ENCODE assay signal across 9 cellular contexts in the genomic region with DNA sequence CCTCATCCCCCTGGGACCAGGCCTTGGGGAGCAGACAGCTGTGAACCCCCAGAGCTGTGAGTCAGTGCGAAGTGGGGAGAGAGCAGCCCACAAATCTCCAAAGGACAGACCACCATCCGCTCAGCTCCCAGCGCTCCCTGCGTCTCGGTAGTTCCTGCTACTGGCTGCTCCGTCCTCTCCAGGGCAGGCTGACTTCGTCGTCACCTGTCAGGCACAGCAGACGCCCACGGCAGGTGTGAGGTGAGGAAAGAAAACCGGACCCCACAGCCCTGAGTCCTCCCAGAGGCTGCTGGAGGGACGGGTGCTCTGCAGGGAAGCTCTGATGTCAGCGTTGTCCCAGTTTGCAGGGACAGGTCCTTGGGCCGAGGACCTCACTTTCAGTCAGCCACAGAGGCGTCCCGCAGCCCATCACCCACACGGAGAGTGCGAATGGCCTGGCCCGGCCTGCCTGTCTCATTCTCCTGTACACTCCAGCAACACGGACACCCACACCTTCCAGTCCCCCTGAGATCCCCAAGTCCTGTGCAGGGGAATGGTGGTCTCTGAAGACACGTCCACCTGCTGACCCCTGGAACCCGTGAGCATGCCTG.
DNase-seq lines count a peak whose midpoint lies in the region; ATAC-seq, FAIRE-seq and TF ChIP-seq lines count a peak whose summit lies in the region.
"Had no signal": no experiment of that assay in that cellular context is flagged by ENCODE, and none has a peak within 500 bp of the region (broad histone marks: within the 10 kb centered on the region; RNA-seq: fewer than 3 reads in every experiment).

No MANE protein-coding gene starts in this region.

- peaks cover 0 to 8% (median 0%) of the 10 kb centered on the region in 7 donors for H3K27me3 ChIP-seq in spleen (replicated peaks in 1 of 7)

- TF ChIP-seq CTCF in kidney (IDR thresholded peaks at IDR 0.05; ENCODE audit: borderline replicate concordance, extremely low read depth, insufficient read depth) = no peak
- TF ChIP-seq CTCF in spleen (IDR thresholded peaks at IDR 0.05 in 8 of 11, conservative IDR thresholded peaks at IDR 0.05 in 3 of 11) = no peak

- POLR2A ChIA-PET in activated CD4-positive, alpha-beta memory T cell treated with anti-CD3 and anti-CD28 coated beads for 36 hours (lab: Charles Lee) = no interaction called here

- no peaks in the 10 kb centered on the region for H3K27me3 Mint-ChIP-seq in activated CD4-positive, alpha-beta memory T cell treated with anti-CD3 and anti-CD28 coated beads for 36 hours

- H3K36me3 ChIP-seq in kidney (ENCODE audit: control insufficient read depth in 1 of 2, insufficient read depth in 2 of 2, low read length in 2 of 2) = no peaks in the 10 kb centered on the region
- H3K36me3 ChIP-seq in spleen = no peaks in the 10 kb centered on the region

- H3K4me3 ChIP-seq in kidney (ENCODE audit: low read length in 2 of 2) = peak overlapping the region in 1 of 2 donors; percentile 25
- H3K4me3 ChIP-seq in spleen = no peak overlapping the region

- FAIRE-seq in kidney (lab: Jason Lieb, UNC) = no peak

- DNase-seq in activated effector memory CD4-positive, alpha-beta T cell treated with anti-CD3 and anti-CD28 coated beads, Interleukin-2, amount 50 U/mL, for 16 hours = peak; percentile 33
- DNase-seq in activated effector memory CD4-positive, alpha-beta T cell treated with Interleukin-2 at 50 U/mL for 16 hours = no peak
- peak; percentile 9 for DNase-seq in activated CD4-positive, alpha-beta memory T cell treated with anti-CD3 and anti-CD28 coated beads for 36 hours
- DNase-seq in kidney (peak; percentile 55), spleen (peak; percentile 70), pons (ENCODE audit: low spot score) (no peak)
- DNase-seq in effector CD4-positive, alpha-beta T cell = no peak
- DNase-seq: activated CD8-positive, alpha-beta memory T cell treated with anti-CD3 and anti-CD28 coated beads, Interleukin-2, amount 50 U/mL, for 4 hours had no signal

- TF ChIP-seq POLR2A in spleen (IDR thresholded peaks at IDR 0.05) = no peak

- peaks cover 14% of the 10 kb centered on the region for H3K4me1 Mint-ChIP-seq in activated CD4-positive, alpha-beta memory T cell treated with anti-CD3 and anti-CD28 coated beads for 36 hours (ENCODE audit: low read depth)

- H3K4me1 ChIP-seq in kidney (ENCODE audit: control insufficient read depth in 1 of 2, insufficient read depth in 1 of 2, low read depth in 1 of 2, low read length in 2 of 2) (peaks cover 0 to 9% of the 10 kb centered on the region in 2 donors), spleen (peaks cover 7 to 13% (median 10%) of the 10 kb centered on the region in 6 donors)

- intact Hi-C loops in activated CD4-positive, alpha-beta memory T cell treated with anti-CD3 and anti-CD28 coated beads for 36 hours (cut with micrococcal nuclease) = loop anchor here (2.0 to 10.0 kb wide), 2 partner anchors 183 to 443 kb away; no protein-coding TSS in a partner anchor
- intact Hi-C loops in kidney (cut with DNase I) (no loop called here), spleen (cut with DNase I; ENCODE audit: low total_unique reads) (loop anchor here (5.0 kb wide), 1 partner anchor 445 kb away; no protein-coding TSS in a partner anchor)

- no peak for ATAC-seq in GM19035 (IDR thresholded peaks at IDR 0.05; ENCODE audit: unreplicated experiment)

- no peak overlapping the region for H3K27ac Mint-ChIP-seq in activated CD4-positive, alpha-beta memory T cell treated with anti-CD3 and anti-CD28 coated beads for 36 hours

- CTCF ChIA-PET in activated CD4-positive, alpha-beta memory T cell treated with anti-CD3 and anti-CD28 coated beads for 36 hours (lab: Charles Lee) = interaction anchor here (0.7 to 2.3 kb wide), 13 partner anchors 11 to 443 kb away, joined by 3 to 9 read pairs (median 3); no protein-coding TSS in a partner anchor

- H3K9me3 Mint-ChIP-seq in activated CD4-positive, alpha-beta memory T cell treated with anti-CD3 and anti-CD28 coated beads for 36 hours = no peaks in the 10 kb centered on the region

- no peak overlapping the region for H3K9ac ChIP-seq in kidney (ENCODE audit: low read length in 2 of 2)

- H3K27ac ChIP-seq in kidney (ENCODE audit: low read depth in 2 of 2, low read length in 2 of 2) (no peak overlapping the region), spleen (no peak overlapping the region)

- H3K9me3 ChIP-seq in kidney (ENCODE audit: control insufficient read depth in 1 of 2, low read length in 2 of 2) (no peaks in the 10 kb centered on the region), spleen (no peaks in the 10 kb centered on the region)

- no peak overlapping the region for H3K4me3 Mint-ChIP-seq in activated CD4-positive, alpha-beta memory T cell treated with anti-CD3 and anti-CD28 coated beads for 36 hours

- WGBS in spleen, 5 donors = 77 to 87% (median 78%) methylated on average over 22 of the region's 22 CpGs

- no peaks in the 10 kb centered on the region for H3K36me3 Mint-ChIP-seq in activated CD4-positive, alpha-beta memory T cell treated with anti-CD3 and anti-CD28 coated beads for 36 hours

Comparison
In these comparisons a context has a peak if more than half of its experiments do, and no peak if none do; other contexts are left out.
1. DNase-seq: peak in activated effector memory CD4-positive, alpha-beta T cell treated with anti-CD3 and anti-CD28 coated beads, Interleukin-2, amount 50 U/mL, for 16 hours (single experiment), activated CD4-positive, alpha-beta memory T cell treated with anti-CD3 and anti-CD28 coated beads for 36 hours (single experiment), kidney (single experiment) and spleen (single experiment); none in activated effector memory CD4-positive, alpha-beta T cell treated with Interleukin-2 at 50 U/mL for 16 hours (single experiment), pons (single experiment) and effector CD4-positive, alpha-beta T cell (single experiment).